Comparison of ENCODE assay signal across 25 cellular contexts in the genomic region with DNA sequence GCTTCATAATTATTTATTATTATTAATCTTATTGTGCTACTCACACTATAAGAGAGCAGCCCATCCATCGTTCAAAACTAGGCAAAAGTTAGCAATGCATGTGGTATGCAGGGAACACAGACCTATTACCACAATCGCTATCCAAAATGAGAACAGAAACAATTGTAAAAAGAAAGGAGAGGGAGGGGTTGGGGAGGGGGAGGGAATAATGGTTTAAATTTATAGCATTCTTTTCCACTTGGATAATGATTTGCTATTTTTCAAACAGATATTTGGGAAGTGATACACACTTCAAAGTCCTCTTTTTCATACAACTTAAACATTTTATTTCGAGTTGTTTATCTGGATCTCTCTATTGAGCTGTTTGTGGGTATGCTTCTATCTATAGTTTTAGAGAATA.
A peak's percentile ranks its signal among the peaks of the same experiment; 100 is the strongest.
DNase-seq lines count a peak whose midpoint lies in the region; ATAC-seq and TF ChIP-seq lines count a peak whose summit lies in the region.
"Had no signal": no experiment of that assay in that cellular context is flagged by ENCODE, and none has a peak within 500 bp of the region (broad histone marks: within the 10 kb centered on the region; RNA-seq: fewer than 3 reads in every experiment).

No MANE protein-coding gene starts in this region.

- TF ChIP-seq CTCF in epithelial cell of proximal tubule (conservative IDR thresholded peaks at IDR 0.05; ENCODE audit: low read depth, low read length), result no peak

- ATAC-seq in stimulated activated naive CD8-positive, alpha-beta T cell treated with anti-CD3 and anti-CD28 coated beads, Interleukin-15, Interleukin-2, amounts not matched to agents 100 U/mL and 50 U/mL, for 24 hours, result no peak
- no peak for ATAC-seq in GM21528 (IDR thresholded peaks at IDR 0.05; ENCODE audit: low FRiP score, unreplicated experiment)
- ATAC-seq: lower lobe of right lung, mucosa of descending colon had no signal

- peak; percentile 6 for DNase-seq in EL
- DNase-seq in SW480 (ENCODE audit: low spot score), result peak; percentile 33
- DNase-seq in epithelial cell of proximal tubule (ENCODE audit: low read depth), result peak; percentile 4
- DNase-seq in non-pigmented ciliary epithelial cell (ENCODE audit: low read depth), result peak; percentile 35
- no peak for DNase-seq in mucosa of gallbladder (ENCODE audit: low spot score)
- no peak for DNase-seq in stimulated activated naive CD8-positive, alpha-beta T cell treated with anti-CD3 and anti-CD28 coated beads, Interleukin-15, Interleukin-2, amounts not matched to agents 100 U/mL and 50 U/mL, for 24 hours
- no peak for DNase-seq in T-helper 1 cell
- DNase-seq: activated CD4-positive, alpha-beta T cell treated with anti-CD3 and anti-CD28 coated beads, Interleukin-2, amount 50 U/mL, for 48 hours; activated naive CD4-positive, alpha-beta T cell treated with anti-CD3 and anti-CD28 coated beads, Interleukin-2, amount 10 ng/mL, durations not matched to agents 7 days and 5 days; amniotic stem cell; caudate nucleus; COR-L47; esophagus squamous epithelium; HCEC 1CT; lower lobe of right lung; MM.1S; mucosa of descending colon; NCI-H1417 treated with DMSO at 0.1 percent for 48 hours; NCI-H2081 treated with DMSO at 0.1 percent for 48 hours; NCI-H226; spleen; stimulated activated CD4-positive, alpha-beta T cell treated with anti-CD3 and anti-CD28 coated beads, Interleukin-4, amount 100 ng/mL, for 1 hour; substantia nigra had no signal

- H3K4me3 ChIP-seq in epithelial cell of proximal tubule (ENCODE audit: low read depth, low read length), result no peak overlapping the region
- H3K4me3 ChIP-seq: BLaER1 treated with 17β-estradiol and CSF1 and Interleukin-3, amounts not matched to agents 10 nM and 100 nM; esophagus squamous epithelium; lower lobe of right lung; mucosa of descending colon; spleen had no signal

Comparison
In these comparisons a context has a peak if more than half of its experiments do, and no peak if none do; other contexts are left out.
1. DNase-seq: peak in EL (single experiment), SW480 (single experiment), epithelial cell of proximal tubule (single experiment) and non-pigmented ciliary epithelial cell (single experiment); none in mucosa of gallbladder (single experiment), stimulated activated naive CD8-positive, alpha-beta T cell treated with anti-CD3 and anti-CD28 coated beads, Interleukin-15, Interleukin-2, amounts not matched to agents 100 U/mL and 50 U/mL, for 24 hours (single experiment) and T-helper 1 cell (0 of 5).